ENCODE assay signal across 1 cellular context in the genomic region with DNA sequence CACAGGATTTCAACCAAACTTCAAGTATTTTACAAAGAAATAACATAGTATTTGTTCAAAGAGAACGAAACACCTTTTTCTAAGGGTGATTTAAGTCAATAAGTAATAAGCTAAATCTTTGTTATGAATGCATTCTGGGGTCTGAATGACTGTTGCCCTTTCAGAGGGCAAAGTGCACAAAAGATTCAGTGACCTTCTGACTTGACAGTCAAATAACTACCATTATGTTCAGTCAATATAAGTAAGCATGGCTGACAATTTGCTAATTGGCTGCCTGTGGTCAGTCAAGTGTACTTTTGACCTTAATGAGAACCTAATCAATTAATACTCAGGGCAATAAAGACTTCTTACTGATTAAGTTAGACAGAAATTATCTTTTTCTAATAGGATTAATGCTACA.
TF ChIP-seq lines count a peak whose summit lies in the region.

No MANE protein-coding gene starts in this region.

TF ChIP-seq in A549, 52 proteins besides CTCF, POLR2A, EP300 and RAD21 (continued from another document):
- TF ChIP-seq, protein P1, sequence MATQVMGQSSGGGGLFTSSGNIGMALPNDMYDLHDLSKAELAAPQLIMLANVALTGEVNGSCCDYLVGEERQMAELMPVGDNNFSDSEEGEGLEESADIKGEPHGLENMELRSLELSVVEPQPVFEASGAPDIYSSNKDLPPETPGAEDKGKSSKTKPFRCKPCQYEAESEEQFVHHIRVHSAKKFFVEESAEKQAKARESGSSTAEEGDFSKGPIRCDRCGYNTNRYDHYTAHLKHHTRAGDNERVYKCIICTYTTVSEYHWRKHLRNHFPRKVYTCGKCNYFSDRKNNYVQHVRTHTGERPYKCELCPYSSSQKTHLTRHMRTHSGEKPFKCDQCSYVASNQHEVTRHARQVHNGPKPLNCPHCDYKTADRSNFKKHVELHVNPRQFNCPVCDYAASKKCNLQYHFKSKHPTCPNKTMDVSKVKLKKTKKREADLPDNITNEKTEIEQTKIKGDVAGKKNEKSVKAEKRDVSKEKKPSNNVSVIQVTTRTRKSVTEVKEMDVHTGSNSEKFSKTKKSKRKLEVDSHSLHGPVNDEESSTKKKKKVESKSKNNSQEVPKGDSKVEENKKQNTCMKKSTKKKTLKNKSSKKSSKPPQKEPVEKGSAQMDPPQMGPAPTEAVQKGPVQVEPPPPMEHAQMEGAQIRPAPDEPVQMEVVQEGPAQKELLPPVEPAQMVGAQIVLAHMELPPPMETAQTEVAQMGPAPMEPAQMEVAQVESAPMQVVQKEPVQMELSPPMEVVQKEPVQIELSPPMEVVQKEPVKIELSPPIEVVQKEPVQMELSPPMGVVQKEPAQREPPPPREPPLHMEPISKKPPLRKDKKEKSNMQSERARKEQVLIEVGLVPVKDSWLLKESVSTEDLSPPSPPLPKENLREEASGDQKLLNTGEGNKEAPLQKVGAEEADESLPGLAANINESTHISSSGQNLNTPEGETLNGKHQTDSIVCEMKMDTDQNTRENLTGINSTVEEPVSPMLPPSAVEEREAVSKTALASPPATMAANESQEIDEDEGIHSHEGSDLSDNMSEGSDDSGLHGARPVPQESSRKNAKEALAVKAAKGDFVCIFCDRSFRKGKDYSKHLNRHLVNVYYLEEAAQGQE (IDR thresholded peaks at IDR 0.05) = no peak
- TF ChIP-seq CBX8 (IDR thresholded peaks at IDR 0.05) (no peak), ZFP36 (IDR thresholded peaks at IDR 0.05; ENCODE audit: borderline replicate concordance, partially characterized antibody) (no peak), EHF (CRISPR knock-in tag; IDR thresholded peaks at IDR 0.05) (no peak), JUN (IDR thresholded peaks at IDR 0.05) (no peak), MAZ (IDR thresholded peaks at IDR 0.05; ENCODE audit: borderline replicate concordance, low read depth, low read length) (no peak), MYC (IDR thresholded peaks at IDR 0.05; ENCODE audit: borderline replicate concordance, low read length) (no peak), RARB (CRISPR knock-in tag; IDR thresholded peaks at IDR 0.05) (no peak), HDAC2 (IDR thresholded peaks at IDR 0.05) (no peak), CHD4 (IDR thresholded peaks at IDR 0.05; ENCODE audit: borderline replicate concordance) (no peak), RCOR1 (IDR thresholded peaks at IDR 0.05; ENCODE audit: low read depth, low read length) (no peak), BHLHE40 (IDR thresholded peaks at IDR 0.05; ENCODE audit: low read depth, low read length) (no peak), TP53 (CRISPR knock-in tag; IDR thresholded peaks at IDR 0.05) (no peak), MAFK (IDR thresholded peaks at IDR 0.05; ENCODE audit: partially characterized antibody) (no peak), POLR2AphosphoS2 (conservative IDR thresholded peaks at IDR 0.05; ENCODE audit: low read length) (no peak), GATA3 (IDR thresholded peaks at IDR 0.05; ENCODE audit: borderline replicate concordance) (no peak)
- TF ChIP-seq, protein P2, sequence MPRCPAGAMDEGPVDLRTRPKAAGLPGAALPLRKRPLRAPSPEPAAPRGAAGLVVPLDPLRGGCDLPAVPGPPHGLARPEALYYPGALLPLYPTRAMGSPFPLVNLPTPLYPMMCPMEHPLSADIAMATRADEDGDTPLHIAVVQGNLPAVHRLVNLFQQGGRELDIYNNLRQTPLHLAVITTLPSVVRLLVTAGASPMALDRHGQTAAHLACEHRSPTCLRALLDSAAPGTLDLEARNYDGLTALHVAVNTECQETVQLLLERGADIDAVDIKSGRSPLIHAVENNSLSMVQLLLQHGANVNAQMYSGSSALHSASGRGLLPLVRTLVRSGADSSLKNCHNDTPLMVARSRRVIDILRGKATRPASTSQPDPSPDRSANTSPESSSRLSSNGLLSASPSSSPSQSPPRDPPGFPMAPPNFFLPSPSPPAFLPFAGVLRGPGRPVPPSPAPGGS (IDR thresholded peaks at IDR 0.05) = no peak
- TF ChIP-seq, protein P3, sequence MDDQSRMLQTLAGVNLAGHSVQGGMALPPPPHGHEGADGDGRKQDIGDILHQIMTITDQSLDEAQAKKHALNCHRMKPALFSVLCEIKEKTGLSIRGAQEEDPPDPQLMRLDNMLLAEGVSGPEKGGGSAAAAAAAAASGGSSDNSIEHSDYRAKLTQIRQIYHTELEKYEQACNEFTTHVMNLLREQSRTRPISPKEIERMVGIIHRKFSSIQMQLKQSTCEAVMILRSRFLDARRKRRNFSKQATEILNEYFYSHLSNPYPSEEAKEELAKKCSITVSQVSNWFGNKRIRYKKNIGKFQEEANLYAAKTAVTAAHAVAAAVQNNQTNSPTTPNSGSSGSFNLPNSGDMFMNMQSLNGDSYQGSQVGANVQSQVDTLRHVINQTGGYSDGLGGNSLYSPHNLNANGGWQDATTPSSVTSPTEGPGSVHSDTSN (IDR thresholded peaks at IDR 0.05) = no peak
TF ChIP-seq in A549: peak in this region for 0.
